Comparison of ENCODE assay signal across 1 cellular context in genomic region chr7:36389371-36390198, GRCh38.
TF ChIP-seq lines count a peak whose summit lies in the region.

Gene ANLN (plus strand): TSS chr7:36389862. CDS start chr7:36390027, 165 bp downstream.

TF ChIP-seq in HepG2, 621 proteins besides CTCF, POLR2A, EP300 and RAD21 (continued from another document and continues in another):
- TF ChIP-seq ZNF556 (CRISPR knock-in tag; IDR thresholded peaks at IDR 0.05; ENCODE audit: borderline replicate concordance) (peak; percentile 42; the same call in 1 of the 2 replicates), ZNF580 (CRISPR knock-in tag; IDR thresholded peaks at IDR 0.05; ENCODE audit: borderline replicate concordance, low read depth) (peak; percentile 13; the same call in 1 of the 2 replicates), ZBTB7B (CRISPR knock-in tag; IDR thresholded peaks at IDR 0.05) (no peak), MAZ (IDR thresholded peaks at IDR 0.05; ENCODE audit: borderline replicate concordance, low read depth, low read length) (peak; percentile 92), MAZ (CRISPR knock-in tag; IDR thresholded peaks at IDR 0.05; ENCODE audit: low read depth) (no peak; the same call in 1 of the 2 replicates), HNRNPLL (IDR thresholded peaks at IDR 0.05; ENCODE audit: low read depth, low read length, poor library complexity, severe bottlenecking) (no peak), SNAI1 (CRISPR knock-in tag; IDR thresholded peaks at IDR 0.05; ENCODE audit: borderline replicate concordance) (no peak), RFX3 (CRISPR knock-in tag; IDR thresholded peaks at IDR 0.05) (no peak), ZNF614 (CRISPR knock-in tag; IDR thresholded peaks at IDR 0.05; ENCODE audit: borderline replicate concordance) (no peak), ZNF564 (CRISPR knock-in tag; IDR thresholded peaks at IDR 0.05) (no peak; the same call in 1 of the 2 replicates), SATB2 (CRISPR knock-in tag; IDR thresholded peaks at IDR 0.05) (no peak), ZNF784 (CRISPR knock-in tag; IDR thresholded peaks at IDR 0.05; ENCODE audit: borderline replicate concordance) (no peak), ZNF34 (CRISPR knock-in tag; IDR thresholded peaks at IDR 0.05; ENCODE audit: borderline replicate concordance) (no peak), ZC3H13 (CRISPR knock-in tag; IDR thresholded peaks at IDR 0.05) (0 out of 2 replicates have a peak, but pooled peaks have one; percentile 23), ZNF781 (CRISPR knock-in tag; IDR thresholded peaks at IDR 0.05; ENCODE audit: borderline replicate concordance, not compliant biosample characterization) (no peak), SOX6 (IDR thresholded peaks at IDR 0.05) (no peak), SOX6 (CRISPR knock-in tag; IDR thresholded peaks at IDR 0.05) (peak; percentile 3; the same call in 1 of the 2 replicates), NFIB (CRISPR knock-in tag; IDR thresholded peaks at IDR 0.05; ENCODE audit: borderline replicate concordance) (no peak), ZNF143 (CRISPR knock-in tag; IDR thresholded peaks at IDR 0.05) (0 out of 2 replicates have a peak, but pooled peaks have one; percentile 44), RFXANK (CRISPR knock-in tag; IDR thresholded peaks at IDR 0.05) (no peak), TRIM24 (CRISPR knock-in tag; IDR thresholded peaks at IDR 0.05) (no peak), FOSL1 (CRISPR knock-in tag; IDR thresholded peaks at IDR 0.05; ENCODE audit: borderline replicate concordance) (no peak), ZNF18 (CRISPR knock-in tag; IDR thresholded peaks at IDR 0.05; ENCODE audit: insufficient replicate concordance) (peak; percentile 22), ZNF761 (CRISPR knock-in tag; conservative IDR thresholded peaks at IDR 0.05) (no peak; the same call in 1 of the 2 replicates), AGO1 (IDR thresholded peaks at IDR 0.05; ENCODE audit: low read depth, low read length, poor library complexity, severe bottlenecking) (no peak), ZNF367 (CRISPR knock-in tag; IDR thresholded peaks at IDR 0.05; ENCODE audit: borderline replicate concordance) (no peak), ZNF207 (IDR thresholded peaks at IDR 0.05; ENCODE audit: borderline replicate concordance) (no peak), THAP11 (CRISPR knock-in tag; IDR thresholded peaks at IDR 0.05) (peak; percentile 53; the same call in 1 of the 2 replicates), SRSF1 (optimal IDR thresholded peaks at IDR 0.05; ENCODE audit: low read depth, low read length) (peak; percentile 55), ZNF225 (CRISPR knock-in tag; IDR thresholded peaks at IDR 0.05) (no peak), ZNF326 (CRISPR knock-in tag; IDR thresholded peaks at IDR 0.05; ENCODE audit: borderline replicate concordance) (no peak), FOXP4 (CRISPR knock-in tag; IDR thresholded peaks at IDR 0.05) (peak; percentile 45; the same call in 1 of the 2 replicates), ZNF792 (CRISPR knock-in tag; IDR thresholded peaks at IDR 0.05) (no peak), ZNF788 (CRISPR knock-in tag; IDR thresholded peaks at IDR 0.05; ENCODE audit: borderline replicate concordance) (peak; percentile 25; the same call in 1 of the 2 replicates), IKZF1 (IDR thresholded peaks at IDR 0.05) (no peak), FIP1L1 (IDR thresholded peaks at IDR 0.05; ENCODE audit: borderline replicate concordance, insufficient read depth, low read depth, low read length) (no peak), ZNF12 (CRISPR knock-in tag; IDR thresholded peaks at IDR 0.05) (no peak)
- TF ChIP-seq, protein P1, sequence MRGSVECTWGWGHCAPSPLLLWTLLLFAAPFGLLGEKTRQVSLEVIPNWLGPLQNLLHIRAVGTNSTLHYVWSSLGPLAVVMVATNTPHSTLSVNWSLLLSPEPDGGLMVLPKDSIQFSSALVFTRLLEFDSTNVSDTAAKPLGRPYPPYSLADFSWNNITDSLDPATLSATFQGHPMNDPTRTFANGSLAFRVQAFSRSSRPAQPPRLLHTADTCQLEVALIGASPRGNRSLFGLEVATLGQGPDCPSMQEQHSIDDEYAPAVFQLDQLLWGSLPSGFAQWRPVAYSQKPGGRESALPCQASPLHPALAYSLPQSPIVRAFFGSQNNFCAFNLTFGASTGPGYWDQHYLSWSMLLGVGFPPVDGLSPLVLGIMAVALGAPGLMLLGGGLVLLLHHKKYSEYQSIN (CRISPR knock-in tag; IDR thresholded peaks at IDR 0.05; ENCODE audit: borderline replicate concordance) = no peak
- TF ChIP-seq, protein P2, sequence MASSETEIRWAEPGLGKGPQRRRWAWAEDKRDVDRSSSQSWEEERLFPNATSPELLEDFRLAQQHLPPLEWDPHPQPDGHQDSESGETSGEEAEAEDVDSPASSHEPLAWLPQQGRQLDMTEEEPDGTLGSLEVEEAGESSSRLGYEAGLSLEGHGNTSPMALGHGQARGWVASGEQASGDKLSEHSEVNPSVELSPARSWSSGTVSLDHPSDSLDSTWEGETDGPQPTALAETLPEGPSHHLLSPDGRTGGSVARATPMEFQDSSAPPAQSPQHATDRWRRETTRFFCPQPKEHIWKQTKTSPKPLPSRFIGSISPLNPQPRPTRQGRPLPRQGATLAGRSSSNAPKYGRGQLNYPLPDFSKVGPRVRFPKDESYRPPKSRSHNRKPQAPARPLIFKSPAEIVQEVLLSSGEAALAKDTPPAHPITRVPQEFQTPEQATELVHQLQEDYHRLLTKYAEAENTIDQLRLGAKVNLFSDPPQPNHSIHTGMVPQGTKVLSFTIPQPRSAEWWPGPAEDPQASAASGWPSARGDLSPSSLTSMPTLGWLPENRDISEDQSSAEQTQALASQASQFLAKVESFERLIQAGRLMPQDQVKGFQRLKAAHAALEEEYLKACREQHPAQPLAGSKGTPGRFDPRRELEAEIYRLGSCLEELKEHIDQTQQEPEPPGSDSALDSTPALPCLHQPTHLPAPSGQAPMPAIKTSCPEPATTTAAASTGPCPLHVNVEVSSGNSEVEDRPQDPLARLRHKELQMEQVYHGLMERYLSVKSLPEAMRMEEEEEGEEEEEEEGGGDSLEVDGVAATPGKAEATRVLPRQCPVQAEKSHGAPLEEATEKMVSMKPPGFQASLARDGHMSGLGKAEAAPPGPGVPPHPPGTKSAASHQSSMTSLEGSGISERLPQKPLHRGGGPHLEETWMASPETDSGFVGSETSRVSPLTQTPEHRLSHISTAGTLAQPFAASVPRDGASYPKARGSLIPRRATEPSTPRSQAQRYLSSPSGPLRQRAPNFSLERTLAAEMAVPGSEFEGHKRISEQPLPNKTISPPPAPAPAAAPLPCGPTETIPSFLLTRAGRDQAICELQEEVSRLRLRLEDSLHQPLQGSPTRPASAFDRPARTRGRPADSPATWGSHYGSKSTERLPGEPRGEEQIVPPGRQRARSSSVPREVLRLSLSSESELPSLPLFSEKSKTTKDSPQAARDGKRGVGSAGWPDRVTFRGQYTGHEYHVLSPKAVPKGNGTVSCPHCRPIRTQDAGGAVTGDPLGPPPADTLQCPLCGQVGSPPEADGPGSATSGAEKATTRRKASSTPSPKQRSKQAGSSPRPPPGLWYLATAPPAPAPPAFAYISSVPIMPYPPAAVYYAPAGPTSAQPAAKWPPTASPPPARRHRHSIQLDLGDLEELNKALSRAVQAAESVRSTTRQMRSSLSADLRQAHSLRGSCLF (CRISPR knock-in tag; IDR thresholded peaks at IDR 0.05; ENCODE audit: borderline replicate concordance) = no peak
- TF ChIP-seq, protein P3, sequence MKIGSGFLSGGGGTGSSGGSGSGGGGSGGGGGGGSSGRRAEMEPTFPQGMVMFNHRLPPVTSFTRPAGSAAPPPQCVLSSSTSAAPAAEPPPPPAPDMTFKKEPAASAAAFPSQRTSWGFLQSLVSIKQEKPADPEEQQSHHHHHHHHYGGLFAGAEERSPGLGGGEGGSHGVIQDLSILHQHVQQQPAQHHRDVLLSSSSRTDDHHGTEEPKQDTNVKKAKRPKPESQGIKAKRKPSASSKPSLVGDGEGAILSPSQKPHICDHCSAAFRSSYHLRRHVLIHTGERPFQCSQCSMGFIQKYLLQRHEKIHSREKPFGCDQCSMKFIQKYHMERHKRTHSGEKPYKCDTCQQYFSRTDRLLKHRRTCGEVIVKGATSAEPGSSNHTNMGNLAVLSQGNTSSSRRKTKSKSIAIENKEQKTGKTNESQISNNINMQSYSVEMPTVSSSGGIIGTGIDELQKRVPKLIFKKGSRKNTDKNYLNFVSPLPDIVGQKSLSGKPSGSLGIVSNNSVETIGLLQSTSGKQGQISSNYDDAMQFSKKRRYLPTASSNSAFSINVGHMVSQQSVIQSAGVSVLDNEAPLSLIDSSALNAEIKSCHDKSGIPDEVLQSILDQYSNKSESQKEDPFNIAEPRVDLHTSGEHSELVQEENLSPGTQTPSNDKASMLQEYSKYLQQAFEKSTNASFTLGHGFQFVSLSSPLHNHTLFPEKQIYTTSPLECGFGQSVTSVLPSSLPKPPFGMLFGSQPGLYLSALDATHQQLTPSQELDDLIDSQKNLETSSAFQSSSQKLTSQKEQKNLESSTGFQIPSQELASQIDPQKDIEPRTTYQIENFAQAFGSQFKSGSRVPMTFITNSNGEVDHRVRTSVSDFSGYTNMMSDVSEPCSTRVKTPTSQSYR (CRISPR knock-in tag; IDR thresholded peaks at IDR 0.05; ENCODE audit: borderline replicate concordance) = peak; percentile 52; the same call in 1 of the 2 replicates
- TF ChIP-seq, protein P4, sequence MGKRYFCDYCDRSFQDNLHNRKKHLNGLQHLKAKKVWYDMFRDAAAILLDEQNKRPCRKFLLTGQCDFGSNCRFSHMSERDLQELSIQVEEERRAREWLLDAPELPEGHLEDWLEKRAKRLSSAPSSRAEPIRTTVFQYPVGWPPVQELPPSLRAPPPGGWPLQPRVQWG (CRISPR knock-in tag; IDR thresholded peaks at IDR 0.05; ENCODE audit: borderline replicate concordance, low read depth) = no peak
- TF ChIP-seq, protein P5, sequence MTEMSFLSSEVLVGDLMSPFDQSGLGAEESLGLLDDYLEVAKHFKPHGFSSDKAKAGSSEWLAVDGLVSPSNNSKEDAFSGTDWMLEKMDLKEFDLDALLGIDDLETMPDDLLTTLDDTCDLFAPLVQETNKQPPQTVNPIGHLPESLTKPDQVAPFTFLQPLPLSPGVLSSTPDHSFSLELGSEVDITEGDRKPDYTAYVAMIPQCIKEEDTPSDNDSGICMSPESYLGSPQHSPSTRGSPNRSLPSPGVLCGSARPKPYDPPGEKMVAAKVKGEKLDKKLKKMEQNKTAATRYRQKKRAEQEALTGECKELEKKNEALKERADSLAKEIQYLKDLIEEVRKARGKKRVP (CRISPR knock-in tag; IDR thresholded peaks at IDR 0.05) = peak in 1 of 2 experiments; percentile 51; a peak in 1 of 4 replicates
- TF ChIP-seq, protein P6, sequence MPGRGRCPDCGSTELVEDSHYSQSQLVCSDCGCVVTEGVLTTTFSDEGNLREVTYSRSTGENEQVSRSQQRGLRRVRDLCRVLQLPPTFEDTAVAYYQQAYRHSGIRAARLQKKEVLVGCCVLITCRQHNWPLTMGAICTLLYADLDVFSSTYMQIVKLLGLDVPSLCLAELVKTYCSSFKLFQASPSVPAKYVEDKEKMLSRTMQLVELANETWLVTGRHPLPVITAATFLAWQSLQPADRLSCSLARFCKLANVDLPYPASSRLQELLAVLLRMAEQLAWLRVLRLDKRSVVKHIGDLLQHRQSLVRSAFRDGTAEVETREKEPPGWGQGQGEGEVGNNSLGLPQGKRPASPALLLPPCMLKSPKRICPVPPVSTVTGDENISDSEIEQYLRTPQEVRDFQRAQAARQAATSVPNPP (CRISPR knock-in tag; IDR thresholded peaks at IDR 0.05) = no peak; the same call in 1 of the 2 replicates
- TF ChIP-seq, protein P7, sequence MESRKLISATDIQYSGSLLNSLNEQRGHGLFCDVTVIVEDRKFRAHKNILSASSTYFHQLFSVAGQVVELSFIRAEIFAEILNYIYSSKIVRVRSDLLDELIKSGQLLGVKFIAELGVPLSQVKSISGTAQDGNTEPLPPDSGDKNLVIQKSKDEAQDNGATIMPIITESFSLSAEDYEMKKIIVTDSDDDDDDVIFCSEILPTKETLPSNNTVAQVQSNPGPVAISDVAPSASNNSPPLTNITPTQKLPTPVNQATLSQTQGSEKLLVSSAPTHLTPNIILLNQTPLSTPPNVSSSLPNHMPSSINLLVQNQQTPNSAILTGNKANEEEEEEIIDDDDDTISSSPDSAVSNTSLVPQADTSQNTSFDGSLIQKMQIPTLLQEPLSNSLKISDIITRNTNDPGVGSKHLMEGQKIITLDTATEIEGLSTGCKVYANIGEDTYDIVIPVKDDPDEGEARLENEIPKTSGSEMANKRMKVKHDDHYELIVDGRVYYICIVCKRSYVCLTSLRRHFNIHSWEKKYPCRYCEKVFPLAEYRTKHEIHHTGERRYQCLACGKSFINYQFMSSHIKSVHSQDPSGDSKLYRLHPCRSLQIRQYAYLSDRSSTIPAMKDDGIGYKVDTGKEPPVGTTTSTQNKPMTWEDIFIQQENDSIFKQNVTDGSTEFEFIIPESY (CRISPR knock-in tag; IDR thresholded peaks at IDR 0.05) = no peak
